ENCODE assay signal across 18 cellular contexts in genomic region chr10:6617319-6618076, GRCh38. TPM values are rescaled to one million over a fixed set of nuclear protein-coding genes. Genes with fewer than 3 reads are reported as not detected.
A peak's percentile ranks its signal among the peaks of the same experiment; 100 is the strongest.
DNase-seq lines count a peak whose midpoint lies in the region; ATAC-seq and TF ChIP-seq lines count a peak whose summit lies in the region.
"Had no signal": no experiment of that assay in that cellular context is flagged by ENCODE, and none has a peak within 500 bp of the region (broad histone marks: within the 10 kb centered on the region; RNA-seq: fewer than 3 reads in every experiment).

No MANE protein-coding gene starts in this region.

- POLR2A ChIA-PET in activated CD8-positive, alpha-beta T cell treated with anti-CD3 and anti-CD28 coated beads for 36 hours (lab: Charles Lee): no interaction called here

- H3K4me3 Mint-ChIP-seq in activated T-cell treated with anti-CD3 and anti-CD28 coated beads, Interleukin-2, amount 50 U/mL, for 4 hours: no peak overlapping the region
- H3K4me3 Mint-ChIP-seq in T-helper 17 cell: no peak overlapping the region
- no peak overlapping the region for H3K4me3 Mint-ChIP-seq in activated CD8-positive, alpha-beta T cell treated with anti-CD3 and anti-CD28 coated beads for 36 hours
- no peak overlapping the region for H3K4me3 Mint-ChIP-seq in stimulated activated effector memory CD8-positive, alpha-beta T cell treated with anti-CD3 and anti-CD28 coated beads, Interleukin-12 subunit alpha, Interleukin-12 subunit beta, amount 100 ng/mL, for 72 hours
- H3K4me3 Mint-ChIP-seq: CD8-positive, alpha-beta memory T cell; H9 had no signal

- CTCF ChIA-PET in activated CD8-positive, alpha-beta T cell treated with anti-CD3 and anti-CD28 coated beads for 36 hours (lab: Charles Lee): no interaction called here

- peak; percentile 55 to 57 for ATAC-seq in activated T-cell treated with anti-CD3 and anti-CD28 coated beads, Interleukin-2, amount 50 U/mL, for 4 hours
- ATAC-seq in T-helper 17 cell: no peak
- peak; percentile 42 for ATAC-seq in activated CD8-positive, alpha-beta T cell treated with anti-CD3 and anti-CD28 coated beads for 36 hours
- ATAC-seq in stimulated activated effector memory CD8-positive, alpha-beta T cell treated with anti-CD3 and anti-CD28 coated beads, Interleukin-12 subunit alpha, Interleukin-12 subunit beta, amount 100 ng/mL, for 72 hours: no peak
- ATAC-seq: GM12878, HepG2 had no signal

- H3K9me3 ChIP-seq in T-helper 17 cell (ENCODE audit: control insufficient read depth, low read length, poor library complexity, severe bottlenecking): no peaks in the 10 kb centered on the region

- H3K27ac Mint-ChIP-seq in T-helper 17 cell: peak overlapping the region; percentile 24
- H3K27ac Mint-ChIP-seq in activated CD8-positive, alpha-beta T cell treated with anti-CD3 and anti-CD28 coated beads for 36 hours: peak overlapping the region; percentile 71
- peak overlapping the region; percentile 43 for H3K27ac Mint-ChIP-seq in stimulated activated effector memory CD8-positive, alpha-beta T cell treated with anti-CD3 and anti-CD28 coated beads, Interleukin-12 subunit alpha, Interleukin-12 subunit beta, amount 100 ng/mL, for 72 hours
- H3K27ac Mint-ChIP-seq: CD8-positive, alpha-beta memory T cell had no signal

- no peak for TF ChIP-seq CTCF in activated CD8-positive, alpha-beta T cell treated with anti-CD3 and anti-CD28 coated beads for 36 hours (IDR thresholded peaks at IDR 0.05)

- no peaks in the 10 kb centered on the region for H3K27me3 Mint-ChIP-seq in activated T-cell treated with anti-CD3 and anti-CD28 coated beads, Interleukin-2, amount 50 U/mL, for 4 hours (ENCODE audit: low read depth)
- no peaks in the 10 kb centered on the region for H3K27me3 Mint-ChIP-seq in T-helper 17 cell
- H3K27me3 Mint-ChIP-seq in activated CD8-positive, alpha-beta T cell treated with anti-CD3 and anti-CD28 coated beads for 36 hours: no peaks in the 10 kb centered on the region
- H3K27me3 Mint-ChIP-seq: CD8-positive, alpha-beta memory T cell had no signal

- H3K9me3 Mint-ChIP-seq in activated T-cell treated with anti-CD3 and anti-CD28 coated beads, Interleukin-2, amount 50 U/mL, for 4 hours: peaks cover 9% of the 10 kb centered on the region
- peaks cover 25% of the 10 kb centered on the region for H3K9me3 Mint-ChIP-seq in activated CD8-positive, alpha-beta T cell treated with anti-CD3 and anti-CD28 coated beads for 36 hours
- peaks cover 4% of the 10 kb centered on the region for H3K9me3 Mint-ChIP-seq in stimulated activated effector memory CD8-positive, alpha-beta T cell treated with anti-CD3 and anti-CD28 coated beads, Interleukin-12 subunit alpha, Interleukin-12 subunit beta, amount 100 ng/mL, for 72 hours

- peaks cover 21% of the 10 kb centered on the region for H3K36me3 Mint-ChIP-seq in activated T-cell treated with anti-CD3 and anti-CD28 coated beads, Interleukin-2, amount 50 U/mL, for 4 hours (ENCODE audit: insufficient read depth)
- peaks cover 3% of the 10 kb centered on the region for H3K36me3 Mint-ChIP-seq in T-helper 17 cell (ENCODE audit: low read depth)
- peaks cover 36% of the 10 kb centered on the region for H3K36me3 Mint-ChIP-seq in activated CD8-positive, alpha-beta T cell treated with anti-CD3 and anti-CD28 coated beads for 36 hours (ENCODE audit: low read depth)
- peaks cover 2% of the 10 kb centered on the region for H3K36me3 Mint-ChIP-seq in stimulated activated effector memory CD8-positive, alpha-beta T cell treated with anti-CD3 and anti-CD28 coated beads, Interleukin-12 subunit alpha, Interleukin-12 subunit beta, amount 100 ng/mL, for 72 hours

- intact Hi-C loops in activated CD8-positive, alpha-beta T cell treated with anti-CD3 and anti-CD28 coated beads for 36 hours (cut with micrococcal nuclease): no loop called here

- peaks cover 42% of the 10 kb centered on the region for H3K4me1 Mint-ChIP-seq in activated T-cell treated with anti-CD3 and anti-CD28 coated beads, Interleukin-2, amount 50 U/mL, for 4 hours (ENCODE audit: low read depth)
- H3K4me1 Mint-ChIP-seq in T-helper 17 cell: peaks cover 7% of the 10 kb centered on the region
- H3K4me1 Mint-ChIP-seq in activated CD8-positive, alpha-beta T cell treated with anti-CD3 and anti-CD28 coated beads for 36 hours (ENCODE audit: low read depth): peaks cover 52% of the 10 kb centered on the region
- peaks cover 53% of the 10 kb centered on the region for H3K4me1 Mint-ChIP-seq in stimulated activated effector memory CD8-positive, alpha-beta T cell treated with anti-CD3 and anti-CD28 coated beads, Interleukin-12 subunit alpha, Interleukin-12 subunit beta, amount 100 ng/mL, for 72 hours

- DNase-seq in activated T-cell treated with anti-CD3 and anti-CD28 coated beads, Interleukin-2, amount 50 U/mL, for 4 hours: no peak
- DNase-seq in activated T-cell treated with anti-CD3 and anti-CD28 coated beads, Interleukin-2, amount 50 U/mL, for 1 hour: no peak
- DNase-seq in T-helper 17 cell (no peak), NCI-H2029 (lab: John Stamatoyannopoulos, UW) (no peak)
- no peak for DNase-seq in activated CD8-positive, alpha-beta T cell treated with anti-CD3 and anti-CD28 coated beads for 36 hours
- DNase-seq in stimulated activated effector memory CD8-positive, alpha-beta T cell treated with anti-CD3 and anti-CD28 coated beads, Interleukin-12 subunit alpha, Interleukin-12 subunit beta, amount 100 ng/mL, for 72 hours (ENCODE audit: low spot score in 2 of 2): no peak
- no peak for DNase-seq in stimulated activated naive CD4-positive, alpha-beta T cell treated with Interleukin-2 at 50 U/mL for 16 hours (lab: John Stamatoyannopoulos, UW)
- DNase-seq: CD8-positive, alpha-beta memory T cell; DMS53; EL; H9; KBM-7; NCI-H1105; NCI-H2081 treated with DMSO at 0.1 percent for 48 hours; NCI-H510A; NCI-H748 treated with DMSO at 0.1 percent for 48 hours had no signal

RNA-seq across cellular contexts. Expression of gene PRKCQ, which starts 37.4 kb away (rescaled TPM):
- 10 to 100 TPM; 21.4 to 26.2 (median 22.3) TPM for total RNA-seq in activated T-cell treated with anti-CD3 and anti-CD28 coated beads, Interleukin-2, amount 50 U/mL, for 4 hours
- 10 to 100 TPM; 66.3 to 70.0 TPM for total RNA-seq in T-helper 17 cell
- 10 to 100 TPM; 46.3 to 47.1 TPM for total RNA-seq in activated CD8-positive, alpha-beta T cell treated with anti-CD3 and anti-CD28 coated beads for 36 hours

Comparison
In these comparisons a context has a peak if more than half of its experiments do, and no peak if none do; other contexts are left out.
1. ATAC-seq: peak in activated T-cell treated with anti-CD3 and anti-CD28 coated beads, Interleukin-2, amount 50 U/mL, for 4 hours (2 of 2) and activated CD8-positive, alpha-beta T cell treated with anti-CD3 and anti-CD28 coated beads for 36 hours (single experiment); none in T-helper 17 cell (single experiment) and stimulated activated effector memory CD8-positive, alpha-beta T cell treated with anti-CD3 and anti-CD28 coated beads, Interleukin-12 subunit alpha, Interleukin-12 subunit beta, amount 100 ng/mL, for 72 hours (single experiment).
2. Peak in every context shown above with its lines, with median percentiles within 50 percentile points of each other: H3K27ac Mint-ChIP-seq.